8 cellular contexts compared by ENCODE assay signal in genomic region chr6:10951675-10952282, GRCh38.
DNase-seq lines count a peak whose midpoint lies in the region.

No MANE protein-coding gene starts in this region.

- no peaks in the 10 kb centered on the region for H3K36me3 ChIP-seq in adipocyte (ENCODE audit: control insufficient read depth, insufficient read depth, low read length, severe bottlenecking)

- peaks cover 4% of the 10 kb centered on the region for H3K4me1 ChIP-seq in adipocyte (ENCODE audit: control insufficient read depth, insufficient read depth, low read length)

- peak; percentile 38 for DNase-seq in G401 (ENCODE audit: low spot score)
- peak; percentile 49 for DNase-seq in LHCN-M2 (ENCODE audit: low read depth)
- peak; percentile 78 for DNase-seq in adipocyte (ENCODE audit: low read depth)
- peak; percentile 53 for DNase-seq in inferior parietal cortex (ENCODE audit: extremely low spot score)
- no peak for DNase-seq in activated naive CD4-positive, alpha-beta T cell (lab: John Stamatoyannopoulos, UW)
- no peak for DNase-seq in activated CD8-positive, alpha-beta memory T cell treated with anti-CD3 and anti-CD28 coated beads, Interleukin-2, amount 50 U/mL, for 48 hours
- no peak for DNase-seq in HK-2 (ENCODE audit: unreplicated experiment)
- DNase-seq in SKM-1 treated with dmso at 0.1 percent for 144 hours (lab: John Stamatoyannopoulos, UW; ENCODE audit: unreplicated experiment) = no peak

- in situ Hi-C loops in G401 (cut with HindIII; ENCODE audit: low sequenced_read_pairs) = no loop called here

- no peak overlapping the region for H3K4me3 ChIP-seq in adipocyte (ENCODE audit: low read length)

- H3K9ac ChIP-seq in adipocyte (ENCODE audit: low read length) = no peak overlapping the region

- no peaks in the 10 kb centered on the region for H3K27me3 ChIP-seq in adipocyte (replicated peaks; ENCODE audit: control insufficient read depth, insufficient read depth, low read length)

- no peaks in the 10 kb centered on the region for H3K9me3 ChIP-seq in adipocyte (ENCODE audit: control insufficient read depth, low read length)

Comparison
In these comparisons a context has a peak if more than half of its experiments do, and no peak if none do; other contexts are left out.
1. DNase-seq: peak in G401 (single experiment), LHCN-M2 (single experiment), adipocyte (single experiment) and inferior parietal cortex (single experiment); none in activated naive CD4-positive, alpha-beta T cell (0 of 4), activated CD8-positive, alpha-beta memory T cell treated with anti-CD3 and anti-CD28 coated beads, Interleukin-2, amount 50 U/mL, for 48 hours (single experiment), HK-2 (single experiment) and SKM-1 treated with dmso at 0.1 percent for 144 hours (single experiment).